Comparison of ENCODE assay signal across 16 cellular contexts in the genomic region with DNA sequence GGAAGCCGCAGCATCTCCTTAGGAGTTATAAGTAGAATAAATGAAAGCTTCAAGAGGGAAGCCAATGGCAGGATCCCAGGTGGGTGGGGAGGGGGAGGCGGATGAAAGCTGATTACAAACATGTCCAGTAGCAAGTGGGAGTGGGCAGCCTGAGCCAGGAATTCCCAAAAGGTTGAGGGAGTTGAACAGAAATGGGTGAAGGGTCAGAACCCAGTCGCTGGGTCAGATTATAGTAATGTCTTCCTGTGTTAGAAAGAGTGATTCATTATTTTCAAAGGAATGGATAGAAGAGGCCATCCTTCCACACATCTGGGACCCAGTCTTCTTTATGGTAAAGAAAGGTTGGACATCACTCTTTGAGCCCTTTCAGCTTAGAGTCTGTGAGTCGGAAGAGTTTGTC. TPM values are rescaled to one million over a fixed set of nuclear protein-coding genes. Genes with fewer than 3 reads are reported as not detected.
DNase-seq lines count a peak whose midpoint lies in the region; ATAC-seq, FAIRE-seq and TF ChIP-seq lines count a peak whose summit lies in the region.
"Had no signal": no experiment of that assay in that cellular context is flagged by ENCODE, and none has a peak within 500 bp of the region (broad histone marks: within the 10 kb centered on the region; RNA-seq: fewer than 3 reads in every experiment).

No MANE protein-coding gene starts in this region.

- no peaks in the 10 kb centered on the region for H3K9me3 ChIP-seq in gastrocnemius medialis
- H3K9me3 ChIP-seq: heart right ventricle had no signal

- no peaks in the 10 kb centered on the region for H3K36me3 ChIP-seq in gastrocnemius medialis
- H3K36me3 ChIP-seq: heart right ventricle had no signal

- TF ChIP-seq CTCF in gastrocnemius medialis (IDR thresholded peaks at IDR 0.05 in 4 of 5, conservative IDR thresholded peaks at IDR 0.05 in 1 of 5): no peak

- intact Hi-C loops in gastrocnemius medialis (cut with DNase I; ENCODE audit: low total_unique reads): no loop called here

- in situ Hi-C loops in gastrocnemius medialis (cut with MboI; ENCODE audit: low sequenced_read_pairs in 4 of 4): no loop called here

- peak overlapping the region in 3 of 4 donors; percentile 39 to 58 (median 44) for H3K27ac ChIP-seq in gastrocnemius medialis

- TF ChIP-seq POLR2A in gastrocnemius medialis (IDR thresholded peaks at IDR 0.05): no peak

- no peak for FAIRE-seq in RCC 7860 (lab: Jason Lieb, UNC)

- ATAC-seq in gastrocnemius medialis: no peak
- ATAC-seq in GM19452 (IDR thresholded peaks at IDR 0.05; ENCODE audit: unreplicated experiment): no peak
- no peak for ATAC-seq in HG02678 (IDR thresholded peaks at IDR 0.05; ENCODE audit: unreplicated experiment)
- ATAC-seq: naive thymus-derived CD8-positive, alpha-beta T cell; stimulated activated naive CD8-positive, alpha-beta T cell treated with anti-CD3 and anti-CD28 coated beads, Interleukin-15, amount 100 ng/mL, for 72 hours; T-helper 17 cell had no signal

- DNase-seq in EH (ENCODE audit: low read depth) (peak; percentile 51), RCC 7860 (ENCODE audit: low spot score) (peak; percentile 7), fibroblast of peridontal ligament (ENCODE audit: extremely low read depth) (peak; percentile 6), gastrocnemius medialis (no peak), NCI-H128 (lab: John Stamatoyannopoulos, UW; ENCODE audit: unreplicated experiment) (no peak), Ammon's horn (ENCODE audit: low spot score) (no peak)
- DNase-seq: activated CD4-positive, CD25-positive, alpha-beta regulatory T cell treated with anti-CD3 and anti-CD28 coated beads, Interleukin-2, amount 50 U/mL, for 72 hours; central memory CD4-positive, alpha-beta T cell; DMS153; naive thymus-derived CD8-positive, alpha-beta T cell; NCI-H1092; stimulated activated naive CD8-positive, alpha-beta T cell treated with anti-CD3 and anti-CD28 coated beads, Interleukin-15, amount 100 ng/mL, for 72 hours; T-helper 17 cell had no signal

- no peaks in the 10 kb centered on the region for H3K27me3 ChIP-seq in gastrocnemius medialis
- H3K27me3 ChIP-seq: heart right ventricle had no signal

- no peak overlapping the region for H3K4me3 ChIP-seq in gastrocnemius medialis
- H3K4me3 ChIP-seq: heart right ventricle had no signal

- peaks cover 22 to 36% of the 10 kb centered on the region in 2 donors for H3K4me1 ChIP-seq in gastrocnemius medialis

RNA-seq across cellular contexts. Expression of gene FAM50B, which starts 41.0 kb away (rescaled TPM):
- 10 to 100 TPM in 3 of 4 donors, 1 to 10 TPM in 1; 4.4 to 19.6 (median 15.3) TPM for total RNA-seq in gastrocnemius medialis

RNA-seq across cellular contexts. Expression of gene PXDC1, which starts 56.7 kb away (rescaled TPM):
- 10 to 100 TPM in 3 of 4 donors, 1 to 10 TPM in 1; 8.8 to 47.1 (median 19.6) TPM for total RNA-seq in gastrocnemius medialis

Comparison
In these comparisons a context has a peak if more than half of its experiments do, and no peak if none do; other contexts are left out.
1. DNase-seq: peak in EH (single experiment), RCC 7860 (single experiment) and fibroblast of peridontal ligament (single experiment); none in gastrocnemius medialis (0 of 2), NCI-H128 (single experiment) and Ammon's horn (single experiment).